In the genomic region with DNA sequence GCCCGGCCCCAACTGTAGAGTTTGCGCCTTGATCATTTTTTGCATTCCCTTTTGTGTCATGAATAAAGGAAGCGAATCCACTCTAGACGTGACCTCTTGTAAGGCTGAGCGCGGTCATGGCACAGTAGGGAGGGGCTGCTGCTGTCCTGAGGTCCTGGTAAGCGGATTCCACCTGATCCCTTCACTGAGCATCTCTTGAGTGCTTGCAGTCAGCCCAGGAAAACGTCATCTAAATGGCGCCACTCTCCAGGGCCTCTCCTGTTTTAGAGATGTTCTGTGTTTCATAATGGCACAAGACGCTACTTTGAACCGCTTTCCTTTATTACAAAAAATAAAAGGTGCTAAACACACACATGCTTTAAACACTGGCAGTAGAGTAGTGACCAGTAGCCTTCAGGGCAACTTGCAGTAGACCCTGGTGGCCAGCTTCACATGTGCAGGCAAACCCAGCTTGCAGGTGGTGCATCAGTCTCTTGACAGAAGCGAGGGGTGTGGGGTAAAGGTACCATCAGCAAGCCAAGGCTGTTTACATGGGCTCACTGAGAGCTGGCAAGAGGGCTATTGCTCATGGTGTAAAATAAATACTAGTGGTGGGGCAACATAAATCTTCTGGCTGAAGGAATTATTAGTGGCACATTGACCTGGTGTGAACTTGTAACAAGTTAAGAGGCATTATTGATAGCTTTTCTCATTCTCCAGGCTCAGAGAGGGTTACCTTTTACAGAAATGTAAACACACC, we compare ENCODE assay signal across 15 cellular contexts.
"Had no signal": no experiment of that assay in that cellular context is flagged by ENCODE, and none has a peak within 500 bp of the region (broad histone marks: within the 10 kb centered on the region; RNA-seq: fewer than 3 reads in every experiment).

No MANE protein-coding gene starts in this region.

- H3K4me1 Mint-ChIP-seq: activated CD4-positive, alpha-beta T cell treated with anti-CD3 and anti-CD28 coated beads, Interleukin-2, amount 10 ng/mL, durations not matched to agents 24 days and 14 days; immature natural killer cell; WTC11 had no signal

- H3K27ac Mint-ChIP-seq: activated CD4-positive, alpha-beta T cell treated with anti-CD3 and anti-CD28 coated beads, Interleukin-2, amount 10 ng/mL, durations not matched to agents 24 days and 14 days; activated naive CD4-positive, alpha-beta T cell treated with anti-CD3 and anti-CD28 coated beads for 36 hours; immature natural killer cell; T-helper 1 cell treated with Interleukin-12 subunit alpha and Interleukin-12 subunit beta and Interleukin-4 antibody, amounts not matched to agents 30 μg/mL and 1 μg/mL, for 36 hours; WTC11 had no signal

- H3K36me3 ChIP-seq: ovary, stomach, thoracic aorta, uterus had no signal

- H3K36me3 Mint-ChIP-seq: immature natural killer cell, WTC11 had no signal

- H3K9me3 ChIP-seq: ovary, stomach, thoracic aorta, uterus had no signal

- H3K9me3 Mint-ChIP-seq: activated CD4-positive, alpha-beta T cell treated with anti-CD3 and anti-CD28 coated beads, Interleukin-2, amount 10 ng/mL, durations not matched to agents 24 days and 14 days; activated naive CD4-positive, alpha-beta T cell treated with anti-CD3 and anti-CD28 coated beads for 36 hours; immature natural killer cell; T-helper 1 cell treated with Interleukin-12 subunit alpha and Interleukin-12 subunit beta and Interleukin-4 antibody, amounts not matched to agents 30 μg/mL and 1 μg/mL, for 36 hours had no signal

- H3K27ac ChIP-seq: ovary, thoracic aorta, uterus had no signal

- H3K27me3 ChIP-seq: ovary, stomach, uterus had no signal

- DNase-seq: activated CD4-positive, alpha-beta T cell treated with anti-CD3 and anti-CD28 coated beads, Interleukin-2, amount 10 ng/mL, durations not matched to agents 24 days and 14 days; activated CD8-positive, alpha-beta memory T cell treated with anti-CD3 and anti-CD28 coated beads for 24 hours; activated naive CD4-positive, alpha-beta T cell treated with anti-CD3 and anti-CD28 coated beads for 36 hours; cerebellar nuclear complex; dermis blood vessel endothelial cell; glutamatergic neuron; immature natural killer cell; ovary; stimulated activated CD4-positive, alpha-beta T cell treated with anti-CD3 and anti-CD28 coated beads, Interleukin-15, amount 100 ng/mL, for 24 hours; stimulated activated CD4-positive, alpha-beta T cell treated with anti-CD3 and anti-CD28 coated beads, Interleukin-4, amount 100 ng/mL, for 24 hours; stomach; uterus had no signal

- ATAC-seq: WTC11 had no signal

- H3K4me1 ChIP-seq: uterus had no signal

- H3K4me3 ChIP-seq: ovary, stomach, thoracic aorta, uterus had no signal

- H3K4me3 Mint-ChIP-seq: activated CD4-positive, alpha-beta T cell treated with anti-CD3 and anti-CD28 coated beads, Interleukin-2, amount 10 ng/mL, durations not matched to agents 24 days and 14 days; activated naive CD4-positive, alpha-beta T cell treated with anti-CD3 and anti-CD28 coated beads for 36 hours; immature natural killer cell; T-helper 1 cell treated with Interleukin-12 subunit alpha and Interleukin-12 subunit beta and Interleukin-4 antibody, amounts not matched to agents 30 μg/mL and 1 μg/mL, for 36 hours; WTC11 had no signal
